Comparison of ENCODE assay signal across 32 cellular contexts in genomic region chrX:13449441-13449840, GRCh38.
"Had no signal": no experiment of that assay in that cellular context is flagged by ENCODE, and none has a peak within 500 bp of the region (broad histone marks: within the 10 kb centered on the region; RNA-seq: fewer than 3 reads in every experiment).

No MANE protein-coding gene starts in this region.

- H3K36me3 Mint-ChIP-seq: activated CD4-positive, alpha-beta memory T cell treated with anti-CD3 and anti-CD28 coated beads for 36 hours; activated naive CD4-positive, alpha-beta T cell treated with anti-CD3 and anti-CD28 coated beads, Interleukin-2, amount 10 ng/mL, durations not matched to agents 7 days and 5 days; activated naive CD8-positive, alpha-beta T cell treated with anti-CD3 and anti-CD28 coated beads, Interleukin-2, amount 10 ng/mL, durations not matched to agents 7 days and 5 days; brain had no signal

- ATAC-seq: activated CD4-positive, alpha-beta T cell treated with anti-CD3 and anti-CD28 coated beads for 36 hours; activated CD4-positive, CD25-positive, alpha-beta regulatory T cell treated with anti-CD3 and anti-CD28 coated beads, Interleukin-2, amount 50 U/mL, for 24 hours; activated naive CD4-positive, alpha-beta T cell treated with anti-CD3 and anti-CD28 coated beads, Interleukin-2, amount 50 U/mL, for 72 hours; activated T-cell treated with anti-CD3 and anti-CD28 coated beads, Interleukin-2, amount 50 U/mL, for 72 hours; gastroesophageal sphincter; heart right ventricle had no signal

- H3K36me3 ChIP-seq: ascending aorta, breast epithelium, cardiac muscle cell, colonic mucosa, esophagus squamous epithelium, gastroesophageal sphincter, heart right ventricle had no signal

- H3K4me1 ChIP-seq: ascending aorta, breast epithelium, colonic mucosa, esophagus squamous epithelium, gastroesophageal sphincter, heart right ventricle had no signal

- H3K4me1 Mint-ChIP-seq: activated B cell treated with CpG ODN at 0.5 μM for 24 hours; activated CD4-positive, alpha-beta T cell treated with anti-CD3 and anti-CD28 coated beads for 36 hours; activated CD4-positive, alpha-beta T cell treated with anti-CD3 and anti-CD28 coated beads, Interleukin-2, amount 10 ng/mL, durations not matched to agents 24 days and 14 days; activated naive CD4-positive, alpha-beta T cell treated with anti-CD3 and anti-CD28 coated beads, Interleukin-2, amount 10 ng/mL, durations not matched to agents 7 days and 5 days; activated naive CD8-positive, alpha-beta T cell treated with anti-CD3 and anti-CD28 coated beads, Interleukin-2, amount 10 ng/mL, durations not matched to agents 7 days and 5 days; endodermal cell had no signal

- H3K4me3 Mint-ChIP-seq: activated B cell treated with CpG ODN at 0.5 μM for 24 hours; activated CD4-positive, alpha-beta memory T cell treated with anti-CD3 and anti-CD28 coated beads for 36 hours; activated CD4-positive, alpha-beta T cell treated with anti-CD3 and anti-CD28 coated beads for 36 hours; activated CD4-positive, alpha-beta T cell treated with anti-CD3 and anti-CD28 coated beads, Interleukin-2, amount 10 ng/mL, durations not matched to agents 24 days and 14 days; activated naive CD4-positive, alpha-beta T cell treated with anti-CD3 and anti-CD28 coated beads, Interleukin-2, amount 10 ng/mL, durations not matched to agents 7 days and 5 days; activated naive CD8-positive, alpha-beta T cell treated with anti-CD3 and anti-CD28 coated beads, Interleukin-2, amount 10 ng/mL, durations not matched to agents 7 days and 5 days; activated T-cell treated with anti-CD3 and anti-CD28 coated beads, Interleukin-2, amount 50 U/mL, for 24 hours; activated T-cell treated with anti-CD3 and anti-CD28 coated beads, Interleukin-2, amount 50 U/mL, for 72 hours; brain; endodermal cell had no signal

- H3K27me3 ChIP-seq: ascending aorta, cardiac muscle cell, colonic mucosa, esophagus squamous epithelium, gastroesophageal sphincter, hepatocyte had no signal

- H3K9me3 Mint-ChIP-seq: activated CD4-positive, alpha-beta memory T cell treated with anti-CD3 and anti-CD28 coated beads for 36 hours; activated CD4-positive, alpha-beta T cell treated with anti-CD3 and anti-CD28 coated beads, Interleukin-2, amount 10 ng/mL, durations not matched to agents 24 days and 14 days; activated naive CD4-positive, alpha-beta T cell treated with anti-CD3 and anti-CD28 coated beads, Interleukin-2, amount 10 ng/mL, durations not matched to agents 7 days and 5 days had no signal

- H3K27ac ChIP-seq: ascending aorta, breast epithelium, cardiac muscle cell, colonic mucosa, epithelial cell of prostate, esophagus squamous epithelium, gastroesophageal sphincter, heart right ventricle, hepatocyte, VCaP had no signal

- H3K4me3 ChIP-seq: ascending aorta, breast epithelium, cardiac muscle cell, colonic mucosa, dorsolateral prefrontal cortex, esophagus squamous epithelium, gastroesophageal sphincter, heart right ventricle, hepatocyte had no signal

- H3K9me3 ChIP-seq: ascending aorta, colonic mucosa, esophagus squamous epithelium, gastroesophageal sphincter had no signal

- H3K27me3 Mint-ChIP-seq: activated B cell treated with CpG ODN at 0.5 μM for 24 hours; activated CD4-positive, alpha-beta memory T cell treated with anti-CD3 and anti-CD28 coated beads for 36 hours; activated CD4-positive, alpha-beta T cell treated with anti-CD3 and anti-CD28 coated beads for 36 hours; activated CD4-positive, alpha-beta T cell treated with anti-CD3 and anti-CD28 coated beads, Interleukin-2, amount 10 ng/mL, durations not matched to agents 24 days and 14 days; activated naive CD4-positive, alpha-beta T cell treated with anti-CD3 and anti-CD28 coated beads, Interleukin-2, amount 10 ng/mL, durations not matched to agents 7 days and 5 days; brain had no signal

- H3K4me2 ChIP-seq: hepatocyte had no signal

- DNase-seq: activated B cell treated with CpG ODN at 0.5 μM for 24 hours; activated CD4-positive, alpha-beta memory T cell treated with anti-CD3 and anti-CD28 coated beads for 36 hours; activated CD4-positive, alpha-beta T cell treated with anti-CD3 and anti-CD28 coated beads for 36 hours; activated CD4-positive, alpha-beta T cell treated with anti-CD3 and anti-CD28 coated beads, Interleukin-2, amount 10 ng/mL, durations not matched to agents 24 days and 14 days; activated CD8-positive, alpha-beta memory T cell treated with anti-CD3 and anti-CD28 coated beads, Interleukin-2, amount 50 U/mL, for 48 hours; activated gamma-delta T cell; activated naive CD4-positive, alpha-beta T cell; activated naive CD4-positive, alpha-beta T cell treated with anti-CD3 and anti-CD28 coated beads, Interleukin-2, amount 10 ng/mL, durations not matched to agents 7 days and 5 days; activated naive CD8-positive, alpha-beta T cell treated with anti-CD3 and anti-CD28 coated beads, Interleukin-2, amount 10 ng/mL, durations not matched to agents 7 days and 5 days; activated T-cell treated with anti-CD3 and anti-CD28 coated beads for 4 hours; activated T-cell treated with anti-CD3 and anti-CD28 coated beads, Interleukin-2, amount 50 U/mL, for 24 hours; activated T-cell treated with anti-CD3 and anti-CD28 coated beads, Interleukin-2, amount 50 U/mL, for 72 hours; central memory CD4-positive, alpha-beta T cell; cerebellar nuclear complex; colonic mucosa; dorsolateral prefrontal cortex; effector memory CD4-positive, alpha-beta T cell; endodermal cell; esophagus squamous epithelium; foreskin melanocyte; heart right ventricle; T-helper 2 cell had no signal

- H3K27ac Mint-ChIP-seq: activated B cell treated with CpG ODN at 0.5 μM for 24 hours; activated CD4-positive, alpha-beta memory T cell treated with anti-CD3 and anti-CD28 coated beads for 36 hours; activated CD4-positive, alpha-beta T cell treated with anti-CD3 and anti-CD28 coated beads for 36 hours; activated CD4-positive, alpha-beta T cell treated with anti-CD3 and anti-CD28 coated beads, Interleukin-2, amount 10 ng/mL, durations not matched to agents 24 days and 14 days; activated naive CD4-positive, alpha-beta T cell treated with anti-CD3 and anti-CD28 coated beads, Interleukin-2, amount 10 ng/mL, durations not matched to agents 7 days and 5 days; activated naive CD4-positive, alpha-beta T cell treated with anti-CD3 and anti-CD28 coated beads, Interleukin-2, amount 50 U/mL, for 72 hours; activated naive CD8-positive, alpha-beta T cell treated with anti-CD3 and anti-CD28 coated beads, Interleukin-2, amount 10 ng/mL, durations not matched to agents 7 days and 5 days; activated T-cell treated with anti-CD3 and anti-CD28 coated beads, Interleukin-2, amount 50 U/mL, for 24 hours; activated T-cell treated with anti-CD3 and anti-CD28 coated beads, Interleukin-2, amount 50 U/mL, for 72 hours; endodermal cell had no signal
